In genomic region chr22:28229566-28230483, GRCh38 we compare ENCODE assay signal across 25 cellular contexts.
A peak's percentile ranks its signal among the peaks of the same experiment; 100 is the strongest.
DNase-seq lines count a peak whose midpoint lies in the region; ATAC-seq and TF ChIP-seq lines count a peak whose summit lies in the region.
"Had no signal": no experiment of that assay in that cellular context is flagged by ENCODE, and none has a peak within 500 bp of the region (broad histone marks: within the 10 kb centered on the region; RNA-seq: fewer than 3 reads in every experiment).

No MANE protein-coding gene starts in this region.

- no peaks in the 10 kb centered on the region for H3K9me3 Mint-ChIP-seq in naive thymus-derived CD4-positive, alpha-beta T cell
- H3K9me3 Mint-ChIP-seq: activated naive CD8-positive, alpha-beta T cell treated with anti-CD3 and anti-CD28 coated beads for 36 hours; activated T-helper 1 cell treated with anti-CD3 and anti-CD28 coated beads, Interleukin-12 subunit alpha, Interleukin-12 subunit beta, Interleukin-2, Interleukin-4 antibody, amounts not matched to agents 30 ng/mL and 10 ng/mL and 1 ng/mL, durations not matched to agents 14 hours and 24 hours and 36 hours; CD8-positive, alpha-beta T cell; naive thymus-derived CD8-positive, alpha-beta T cell had no signal

- intact Hi-C loops in naive thymus-derived CD4-positive, alpha-beta T cell (cut with micrococcal nuclease), result no loop called here
- intact Hi-C loops in left ventricle myocardium inferior (cut with micrococcal nuclease), result no loop called here

- peaks cover 0 to 2% (median 0%) of the 10 kb centered on the region in 5 donors for H3K27me3 Mint-ChIP-seq in naive thymus-derived CD4-positive, alpha-beta T cell
- H3K27me3 Mint-ChIP-seq: activated naive CD8-positive, alpha-beta T cell treated with anti-CD3 and anti-CD28 coated beads for 36 hours had no signal

- CTCF ChIA-PET in naive thymus-derived CD4-positive, alpha-beta T cell (lab: Charles Lee), result no interaction called here

- no peak for TF ChIP-seq CTCF in fibroblast of mammary gland (conservative IDR thresholded peaks at IDR 0.05; ENCODE audit: control insufficient read depth, insufficient read depth, low read depth, low read length)
- no peak for TF ChIP-seq CTCF in osteoblast (IDR thresholded peaks at IDR 0.05; ENCODE audit: extremely low read depth, low read depth, low read length)
- no peak for TF ChIP-seq CTCF in left ventricle myocardium inferior (IDR thresholded peaks at IDR 0.05; ENCODE audit: borderline replicate concordance)

- H3K36me3 Mint-ChIP-seq in naive thymus-derived CD4-positive, alpha-beta T cell, result peaks cover 0 to 4% (median 0%) of the 10 kb centered on the region in 5 donors
- H3K36me3 Mint-ChIP-seq: CD8-positive, alpha-beta T cell; naive thymus-derived CD8-positive, alpha-beta T cell had no signal

- H3K4me3 Mint-ChIP-seq in naive thymus-derived CD4-positive, alpha-beta T cell, result no peak overlapping the region
- H3K4me3 Mint-ChIP-seq: activated CD8-positive, alpha-beta T cell treated with anti-CD3 and anti-CD28 coated beads, Interleukin-2, amount 10 ng/mL, durations not matched to agents 7 days and 5 days; activated naive CD8-positive, alpha-beta T cell treated with anti-CD3 and anti-CD28 coated beads for 36 hours; activated T-helper 1 cell treated with anti-CD3 and anti-CD28 coated beads, Interleukin-12 subunit alpha, Interleukin-12 subunit beta, Interleukin-2, Interleukin-4 antibody, amounts not matched to agents 30 ng/mL and 10 ng/mL and 1 ng/mL, durations not matched to agents 14 hours and 24 hours and 36 hours; CD8-positive, alpha-beta T cell; naive thymus-derived CD8-positive, alpha-beta T cell had no signal

- no peaks in the 10 kb centered on the region for H3K27me3 ChIP-seq in osteoblast (ENCODE audit: insufficient read depth, low read length)
- no peaks in the 10 kb centered on the region for H3K27me3 ChIP-seq in naive thymus-derived CD4-positive, alpha-beta T cell (ENCODE audit: control insufficient read depth in 2 of 2, insufficient read depth in 2 of 2, low read length in 2 of 2)
- no peaks in the 10 kb centered on the region for H3K27me3 ChIP-seq in left ventricle myocardium inferior (ENCODE audit: low read depth)
- H3K27me3 ChIP-seq: gastroesophageal sphincter had no signal

- H2AFZ ChIP-seq in osteoblast (ENCODE audit: low read length), result no peak overlapping the region

- no peaks in the 10 kb centered on the region for H3K79me2 ChIP-seq in osteoblast (ENCODE audit: insufficient read depth, low read length)

- H3K27ac ChIP-seq in osteoblast (ENCODE audit: low read depth, low read length) (peak overlapping the region; percentile 87), left ventricle myocardium inferior (replicated peaks) (no peak overlapping the region)
- no peak overlapping the region for H3K27ac ChIP-seq in naive thymus-derived CD4-positive, alpha-beta T cell (ENCODE audit: low read depth, low read length)
- H3K27ac ChIP-seq: A549, lower lobe of right lung, prostate gland, VCaP had no signal

- peak; percentile 80 for DNase-seq in AG20443 (ENCODE audit: low spot score)
- peak; percentile 80 for DNase-seq in fibroblast of mammary gland (ENCODE audit: low read depth)
- peak; percentile 88 for DNase-seq in osteoblast (ENCODE audit: insufficient read length, low spot score, missing footprints)
- DNase-seq in naive thymus-derived CD4-positive, alpha-beta T cell, result no peak
- DNase-seq in left ventricle myocardium inferior, result no peak
- DNase-seq in ACHN, result no peak
- DNase-seq: activated CD8-positive, alpha-beta T cell treated with anti-CD3 and anti-CD28 coated beads, Interleukin-2, amount 10 ng/mL, durations not matched to agents 7 days and 5 days; activated naive CD8-positive, alpha-beta T cell treated with anti-CD3 and anti-CD28 coated beads for 36 hours; CD8-positive, alpha-beta T cell; lower lobe of right lung; MM.1S; naive thymus-derived CD8-positive, alpha-beta T cell; NCI-H1694 treated with DMSO at 0.1 percent for 48 hours; NCI-H510A; stimulated activated naive CD4-positive, alpha-beta T cell treated with Interleukin-2 at 50 U/mL for 16 hours; trophoblast cell had no signal

- H3K4me3 ChIP-seq in fibroblast of mammary gland (ENCODE audit: control insufficient read depth, low read depth, low read length), result no peak overlapping the region
- peak overlapping the region; percentile 42 for H3K4me3 ChIP-seq in osteoblast (ENCODE audit: insufficient read depth, low read length)
- H3K4me3 ChIP-seq in naive thymus-derived CD4-positive, alpha-beta T cell (ENCODE audit: low read length), result no peak overlapping the region
- H3K4me3 ChIP-seq in left ventricle myocardium inferior, result no peak overlapping the region
- H3K4me3 ChIP-seq: A549, gastroesophageal sphincter, GM12878, lower lobe of right lung, prostate gland had no signal

- H3K9me3 ChIP-seq in osteoblast (ENCODE audit: low read depth, low read length) (no peaks in the 10 kb centered on the region), left ventricle myocardium inferior (replicated peaks) (no peaks in the 10 kb centered on the region)
- no peaks in the 10 kb centered on the region for H3K9me3 ChIP-seq in naive thymus-derived CD4-positive, alpha-beta T cell (ENCODE audit: control insufficient read depth in 2 of 3, low read length in 3 of 3)
- H3K9me3 ChIP-seq: A549, gastroesophageal sphincter, lower lobe of right lung, prostate gland had no signal

- peaks cover 0 to 2% (median 0%) of the 10 kb centered on the region in 7 donors for H3K4me1 Mint-ChIP-seq in naive thymus-derived CD4-positive, alpha-beta T cell
- H3K4me1 Mint-ChIP-seq: activated naive CD8-positive, alpha-beta T cell treated with anti-CD3 and anti-CD28 coated beads for 36 hours; naive thymus-derived CD8-positive, alpha-beta T cell had no signal

- H3K4me1 ChIP-seq in osteoblast (ENCODE audit: insufficient read depth, low read length) (peaks cover 37% of the 10 kb centered on the region), left ventricle myocardium inferior (peaks cover 24% of the 10 kb centered on the region)
- H3K4me1 ChIP-seq in naive thymus-derived CD4-positive, alpha-beta T cell (ENCODE audit: control insufficient read depth in 2 of 2, insufficient read depth in 2 of 2, low read length in 2 of 2), result no peaks in the 10 kb centered on the region
- H3K4me1 ChIP-seq: A549, prostate gland had no signal

- ATAC-seq in SK-N-SH treated with all-trans-retinoic acid at 6 μM for 48 hours (peak; percentile 93), HG02798 (IDR thresholded peaks at IDR 0.05; ENCODE audit: poor library complexity, unreplicated experiment) (no peak)
- no peak for ATAC-seq in naive thymus-derived CD4-positive, alpha-beta T cell
- ATAC-seq: A549; activated CD8-positive, alpha-beta T cell treated with anti-CD3 and anti-CD28 coated beads, Interleukin-2, amount 10 ng/mL, durations not matched to agents 7 days and 5 days; CD8-positive, alpha-beta T cell; gastroesophageal sphincter; GM12878; HepG2; lower lobe of right lung; naive thymus-derived CD8-positive, alpha-beta T cell had no signal

- H3K36me3 ChIP-seq in osteoblast (ENCODE audit: insufficient read depth, low read length), result no peaks in the 10 kb centered on the region
- H3K36me3 ChIP-seq in naive thymus-derived CD4-positive, alpha-beta T cell (ENCODE audit: control insufficient read depth in 2 of 3, insufficient read depth in 3 of 3, low read length in 3 of 3), result no peaks in the 10 kb centered on the region
- no peaks in the 10 kb centered on the region for H3K36me3 ChIP-seq in left ventricle myocardium inferior
- H3K36me3 ChIP-seq: gastroesophageal sphincter, lower lobe of right lung, prostate gland had no signal

- POLR2A ChIA-PET in naive thymus-derived CD4-positive, alpha-beta T cell (lab: Charles Lee), result no interaction called here

- no peaks in the 10 kb centered on the region for H4K20me1 ChIP-seq in osteoblast (ENCODE audit: insufficient read depth, low read length)

- peak overlapping the region; percentile 69 for H3K4me2 ChIP-seq in osteoblast (ENCODE audit: insufficient read depth, low read length)
- H3K4me2 ChIP-seq: A549 had no signal

- no peak overlapping the region for H3K27ac Mint-ChIP-seq in naive thymus-derived CD4-positive, alpha-beta T cell
- H3K27ac Mint-ChIP-seq: activated CD8-positive, alpha-beta T cell treated with anti-CD3 and anti-CD28 coated beads, Interleukin-2, amount 10 ng/mL, durations not matched to agents 7 days and 5 days; activated naive CD8-positive, alpha-beta T cell treated with anti-CD3 and anti-CD28 coated beads for 36 hours; activated T-helper 1 cell treated with anti-CD3 and anti-CD28 coated beads, Interleukin-12 subunit alpha, Interleukin-12 subunit beta, Interleukin-2, Interleukin-4 antibody, amounts not matched to agents 30 ng/mL and 10 ng/mL and 1 ng/mL, durations not matched to agents 14 hours and 24 hours and 36 hours; CD8-positive, alpha-beta T cell; naive thymus-derived CD8-positive, alpha-beta T cell had no signal

- in situ Hi-C loops in ACHN (cut with HindIII; ENCODE audit: low pct_ligation_motif_present, low pct_unique_long_range_greater_than_20kb, low sequenced_read_pairs), result no loop called here

TF ChIP-seq in SK-N-SH treated with all-trans-retinoic acid at 6 μM for 48 hours, 23 proteins besides CTCF, POLR2A, EP300 and RAD21 (continues in another document):
- TF ChIP-seq GLIS3 (CRISPR knock-in tag; IDR thresholded peaks at IDR 0.05), result no peak
- no peak for TF ChIP-seq ZNF70 (CRISPR knock-in tag; IDR thresholded peaks at IDR 0.05)
- TF ChIP-seq ZFP3 (CRISPR knock-in tag; IDR thresholded peaks at IDR 0.05), result no peak
- no peak for TF ChIP-seq OSR1 (CRISPR knock-in tag; IDR thresholded peaks at IDR 0.05)
- TF ChIP-seq TSHZ2 (CRISPR knock-in tag; IDR thresholded peaks at IDR 0.05), result no peak

Comparison
In these comparisons a context has a peak if more than half of its experiments do, and no peak if none do; other contexts are left out.
1. DNase-seq: peak in AG20443 (single experiment), fibroblast of mammary gland (single experiment) and osteoblast (single experiment); none in naive thymus-derived CD4-positive, alpha-beta T cell (0 of 9), left ventricle myocardium inferior (single experiment) and ACHN (single experiment).